In genomic region chr1:160837558-160838205, GRCh38 we compare ENCODE assay signal across 1 cellular context.
TF ChIP-seq lines count a peak whose summit lies in the region.

No MANE protein-coding gene starts in this region.

TF ChIP-seq in WTC11, 78 proteins besides CTCF, POLR2A, EP300 and RAD21 (continued from another document):
- no peak for TF ChIP-seq ATF3 (CRISPR knock-in tag; conservative IDR thresholded peaks at IDR 0.05)
- TF ChIP-seq E2F4 (CRISPR knock-in tag; IDR thresholded peaks at IDR 0.05; ENCODE audit: borderline replicate concordance, low read depth), result no peak
- TF ChIP-seq TEAD1 (CRISPR knock-in tag; IDR thresholded peaks at IDR 0.05), result no peak
- no peak for TF ChIP-seq TP53 (CRISPR knock-in tag; IDR thresholded peaks at IDR 0.05)
- TF ChIP-seq ZNF532 (CRISPR knock-in tag; IDR thresholded peaks at IDR 0.05; ENCODE audit: borderline replicate concordance), result no peak
- no peak for TF ChIP-seq MYBL2 (CRISPR knock-in tag; IDR thresholded peaks at IDR 0.05)
